In genomic region chr7:74354009-74354408, GRCh38 we compare ENCODE assay signal across 1 cellular context.
A peak's percentile ranks its signal among the peaks of the same experiment; 100 is the strongest.
TF ChIP-seq lines count a peak whose summit lies in the region.

No MANE protein-coding gene starts in this region.

TF ChIP-seq in HepG2, 621 proteins besides CTCF, POLR2A, EP300 and RAD21 (continued from another document):
- TF ChIP-seq ZNF441 (CRISPR knock-in tag; IDR thresholded peaks at IDR 0.05; ENCODE audit: borderline replicate concordance): no peak
- peak; percentile 73; the same call in 1 of the 2 replicates for TF ChIP-seq ESRRA (CRISPR knock-in tag; IDR thresholded peaks at IDR 0.05; ENCODE audit: low read depth)
- TF ChIP-seq KMT2B (CRISPR knock-in tag; IDR thresholded peaks at IDR 0.05): no peak
TF ChIP-seq in HepG2: peak in this region for 2.
